Comparison of ENCODE assay signal across 15 cellular contexts in genomic region chr16:57234707-57235092, GRCh38.
A peak's percentile ranks its signal among the peaks of the same experiment; 100 is the strongest.
DNase-seq lines count a peak whose midpoint lies in the region; ATAC-seq, FAIRE-seq and TF ChIP-seq lines count a peak whose summit lies in the region.
"Had no signal": no experiment of that assay in that cellular context is flagged by ENCODE, and none has a peak within 500 bp of the region (broad histone marks: within the 10 kb centered on the region; RNA-seq: fewer than 3 reads in every experiment).

No MANE protein-coding gene starts in this region.

- H3K27ac Mint-ChIP-seq in stimulated activated memory B cell treated with anti-CD40 and anti-IgM and Interleukin-4, amounts not matched to agents 10 μg/mL and 1 μg/mL and 100 μg/mL, for 72 hours: peak overlapping the region; percentile 83

- H3K36me3 Mint-ChIP-seq in stimulated activated memory B cell treated with anti-CD40 and anti-IgM and Interleukin-4, amounts not matched to agents 10 μg/mL and 1 μg/mL and 100 μg/mL, for 72 hours: peaks cover 52% of the 10 kb centered on the region

- H3K4me1 ChIP-seq in DOHH2 (ENCODE audit: control insufficient read depth, low read length): peaks cover 42% of the 10 kb centered on the region
- H3K4me1 ChIP-seq in MM.1S (ENCODE audit: low read length): peaks cover 3% of the 10 kb centered on the region; the same call in 1 of the 2 replicates
- peaks cover 16% of the 10 kb centered on the region for H3K4me1 ChIP-seq in endocrine pancreas (ENCODE audit: control insufficient read depth, insufficient read depth, low read length)

- H3K4me3 ChIP-seq in DOHH2 (ENCODE audit: low read length) (peak overlapping the region; percentile 61), MM.1S (ENCODE audit: low read length) (no peak overlapping the region), endocrine pancreas (ENCODE audit: control insufficient read depth, insufficient read depth, low read length) (peak overlapping the region; percentile 35)
- H3K4me3 ChIP-seq: GM23248, SK-N-MC had no signal

- TF ChIP-seq CTCF in DOHH2 (IDR thresholded peaks at IDR 0.05; ENCODE audit: low read depth, low read length, poor library complexity, severe bottlenecking): no peak
- no peak for TF ChIP-seq CTCF in MM.1S (IDR thresholded peaks at IDR 0.05; ENCODE audit: low read length)

- no peak for FAIRE-seq in GM19239 (lab: Jason Lieb, UNC)

- H3K9me3 Mint-ChIP-seq in stimulated activated memory B cell treated with anti-CD40 and anti-IgM and Interleukin-4, amounts not matched to agents 10 μg/mL and 1 μg/mL and 100 μg/mL, for 72 hours: no peaks in the 10 kb centered on the region
- H3K9me3 Mint-ChIP-seq: CD4-positive, alpha-beta memory T cell had no signal

- H3K27ac ChIP-seq in DOHH2 (ENCODE audit: low read depth, low read length): peak overlapping the region; percentile 89
- H3K27ac ChIP-seq in MM.1S (ENCODE audit: low read length): peak overlapping the region; percentile 2; the same call in 1 of the 2 replicates
- H3K27ac ChIP-seq: SK-N-MC had no signal

- DNase-seq in MM.1S: no peak
- no peak for DNase-seq in OCI-M2 (lab: John Stamatoyannopoulos, UW; ENCODE audit: unreplicated experiment)
- DNase-seq in inferior parietal cortex (ENCODE audit: extremely low spot score): no peak
- DNase-seq in GM19239 (ENCODE audit: insufficient read length, low spot score): no peak
- DNase-seq: Calu3; CD4-positive, alpha-beta memory T cell; GM23248; HCEC 1CT; NCI-H1694 treated with DMSO at 0.1 percent for 48 hours; NCI-H226; NK-92 treated with Interleukin-12 subunit alpha and Interleukin-12 subunit beta, amount 100 ng/mL, for 24 hours had no signal

- H3K79me2 ChIP-seq in DOHH2 (ENCODE audit: control insufficient read depth, low read length) (no peaks in the 10 kb centered on the region), MM.1S (ENCODE audit: low read length) (no peaks in the 10 kb centered on the region)

- no peaks in the 10 kb centered on the region for H3K27me3 ChIP-seq in DOHH2 (ENCODE audit: control insufficient read depth, low read length)
- H3K27me3 ChIP-seq in MM.1S (replicated peaks; ENCODE audit: insufficient read depth, low read length): no peaks in the 10 kb centered on the region
- no peaks in the 10 kb centered on the region for H3K27me3 ChIP-seq in endocrine pancreas (ENCODE audit: control insufficient read depth, insufficient read depth, low read length)

- H2AFZ ChIP-seq in MM.1S (ENCODE audit: low read length): no peak overlapping the region
- H2AFZ ChIP-seq: GM23248 had no signal

- no peak overlapping the region for H3K9ac ChIP-seq in MM.1S (ENCODE audit: low read length)
- H3K9ac ChIP-seq in endocrine pancreas (ENCODE audit: control insufficient read depth, insufficient read depth, low read length): peak overlapping the region; percentile 49
- H3K9ac ChIP-seq: GM23248 had no signal

- no peaks in the 10 kb centered on the region for H3K27me3 Mint-ChIP-seq in stimulated activated memory B cell treated with anti-CD40 and anti-IgM and Interleukin-4, amounts not matched to agents 10 μg/mL and 1 μg/mL and 100 μg/mL, for 72 hours
- H3K27me3 Mint-ChIP-seq: CD4-positive, alpha-beta memory T cell had no signal

- H3K4me3 Mint-ChIP-seq in stimulated activated memory B cell treated with anti-CD40 and anti-IgM and Interleukin-4, amounts not matched to agents 10 μg/mL and 1 μg/mL and 100 μg/mL, for 72 hours: no peak overlapping the region
- H3K4me3 Mint-ChIP-seq: CD4-positive, alpha-beta memory T cell had no signal

- no peaks in the 10 kb centered on the region for H3K9me3 ChIP-seq in DOHH2 (ENCODE audit: control insufficient read depth, insufficient read depth, low read length)
- H3K9me3 ChIP-seq in MM.1S (replicated peaks; ENCODE audit: insufficient read depth, low read length): no peaks in the 10 kb centered on the region
- no peaks in the 10 kb centered on the region for H3K9me3 ChIP-seq in endocrine pancreas (ENCODE audit: control insufficient read depth, low read length)

- H3F3A ChIP-seq in DOHH2 (ENCODE audit: control insufficient read depth, insufficient read depth) (peaks cover 40% of the 10 kb centered on the region), MM.1S (ENCODE audit: insufficient read depth, low read length) (no peaks in the 10 kb centered on the region)

- peak; percentile 8 for ATAC-seq in stimulated activated memory B cell treated with anti-CD40 and anti-IgM and Interleukin-4, amounts not matched to agents 10 μg/mL and 1 μg/mL and 100 μg/mL, for 72 hours

- H3K4me2 ChIP-seq in DOHH2 (ENCODE audit: low read length): peak overlapping the region; percentile 84
- no peak overlapping the region for H3K4me2 ChIP-seq in MM.1S (ENCODE audit: low read depth, low read length)

- peaks cover 30% of the 10 kb centered on the region for H3K4me1 Mint-ChIP-seq in stimulated activated memory B cell treated with anti-CD40 and anti-IgM and Interleukin-4, amounts not matched to agents 10 μg/mL and 1 μg/mL and 100 μg/mL, for 72 hours
- H3K4me1 Mint-ChIP-seq: CD4-positive, alpha-beta memory T cell had no signal

- H3K36me3 ChIP-seq in DOHH2 (ENCODE audit: control insufficient read depth, low read length) (peaks cover 80% of the 10 kb centered on the region), MM.1S (replicated peaks; ENCODE audit: insufficient read depth, low read length) (peaks cover 21% of the 10 kb centered on the region), endocrine pancreas (ENCODE audit: control insufficient read depth, insufficient read depth, low read length) (peaks cover 10% of the 10 kb centered on the region)

- H4K20me1 ChIP-seq in DOHH2 (ENCODE audit: control insufficient read depth, insufficient read depth, low read depth, low read length): no peaks in the 10 kb centered on the region
- H4K20me1 ChIP-seq in MM.1S (ENCODE audit: insufficient read depth, low read length): no peaks in the 10 kb centered on the region

- H3K9me2 ChIP-seq in DOHH2 (replicated peaks; ENCODE audit: control insufficient read depth, low read length) (no peaks in the 10 kb centered on the region), MM.1S (replicated peaks; ENCODE audit: insufficient read depth, low read length) (no peaks in the 10 kb centered on the region)
